21 cellular contexts compared by ENCODE assay signal in the genomic region with DNA sequence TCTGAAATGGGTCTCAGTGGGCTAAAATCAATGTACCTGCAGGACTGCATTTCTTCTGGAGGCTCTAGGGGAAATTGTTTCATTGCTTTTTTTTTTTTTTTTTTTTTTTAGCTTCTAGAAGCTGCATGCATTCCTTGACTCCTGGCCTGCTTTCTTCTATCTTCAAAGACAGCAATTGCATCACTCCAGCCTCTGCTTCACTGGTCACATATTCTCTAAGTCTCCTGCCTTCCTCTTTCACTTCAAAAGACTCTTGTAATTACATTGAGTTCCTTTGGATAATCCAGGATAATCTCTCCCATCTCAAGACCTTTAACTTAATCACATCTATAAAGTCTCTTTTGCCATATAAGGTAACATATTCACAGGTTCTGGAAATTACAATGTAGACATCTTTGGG. TPM values are rescaled to one million over a fixed set of nuclear protein-coding genes. Genes with fewer than 3 reads are reported as not detected.
A peak's percentile ranks its signal among the peaks of the same experiment; 100 is the strongest.
DNase-seq lines count a peak whose midpoint lies in the region; ATAC-seq and TF ChIP-seq lines count a peak whose summit lies in the region.
"Had no signal": no experiment of that assay in that cellular context is flagged by ENCODE, and none has a peak within 500 bp of the region (broad histone marks: within the 10 kb centered on the region; RNA-seq: fewer than 3 reads in every experiment).

No MANE protein-coding gene starts in this region.

- H3K27ac Mint-ChIP-seq in Caco-2 (ENCODE audit: unreplicated experiment) (peak overlapping the region; percentile 8), neural crest cell (ENCODE audit: unreplicated experiment) (peak overlapping the region; percentile 3)
- no peak overlapping the region for H3K27ac Mint-ChIP-seq in activated CD8-positive, alpha-beta T cell treated with anti-CD3 and anti-CD28 coated beads, Interleukin-2, amount 10 ng/mL, durations not matched to agents 7 days and 5 days
- H3K27ac Mint-ChIP-seq: CD14-positive monocyte had no signal

- peak overlapping the region; percentile 46; the same call in 1 of the 2 replicates for H3K27ac ChIP-seq in HUES6 (ENCODE audit: low read depth, low read length)
- no peak overlapping the region for H3K27ac ChIP-seq in stomach
- H3K27ac ChIP-seq: GM23248, KMS-11 had no signal

- TF ChIP-seq EP300 in stomach (IDR thresholded peaks at IDR 0.05): no peak

- H3K4me3 Mint-ChIP-seq in Caco-2 (ENCODE audit: unreplicated experiment) (no peak overlapping the region), neural crest cell (no peak overlapping the region)
- H3K4me3 Mint-ChIP-seq in activated CD8-positive, alpha-beta T cell treated with anti-CD3 and anti-CD28 coated beads, Interleukin-2, amount 10 ng/mL, durations not matched to agents 7 days and 5 days: no peak overlapping the region
- H3K4me3 Mint-ChIP-seq: CD14-positive monocyte had no signal

- H3K27me3 Mint-ChIP-seq in Caco-2 (ENCODE audit: insufficient read depth, unreplicated experiment): no peaks in the 10 kb centered on the region
- no peaks in the 10 kb centered on the region for H3K27me3 Mint-ChIP-seq in neural crest cell (ENCODE audit: low read depth)
- peaks cover 5% of the 10 kb centered on the region for H3K27me3 Mint-ChIP-seq in activated CD8-positive, alpha-beta T cell treated with anti-CD3 and anti-CD28 coated beads, Interleukin-2, amount 10 ng/mL, durations not matched to agents 7 days and 5 days (ENCODE audit: low read depth)

- no peak overlapping the region for H3K9ac ChIP-seq in HUES6 (ENCODE audit: low read length)
- H3K9ac ChIP-seq: GM23248, KMS-11 had no signal

- H3K36me3 ChIP-seq in Caco-2 (ENCODE audit: control insufficient read depth, insufficient read depth, low read length) (no peaks in the 10 kb centered on the region), HUES6 (ENCODE audit: control insufficient read depth, insufficient read depth, low read length) (no peaks in the 10 kb centered on the region), stomach (no peaks in the 10 kb centered on the region)

- no peaks in the 10 kb centered on the region for H3K27me3 ChIP-seq in Caco-2 (replicated peaks; ENCODE audit: control insufficient read depth, insufficient read depth, low read length)
- H3K27me3 ChIP-seq in HUES6 (ENCODE audit: control insufficient read depth, insufficient read depth, low read length): peaks cover 3% of the 10 kb centered on the region; the same call in 1 of the 2 replicates
- no peaks in the 10 kb centered on the region for H3K27me3 ChIP-seq in stomach

- DNase-seq in Caco-2 (peak; percentile 44 to 48), amniotic epithelial cell (ENCODE audit: low read depth) (peak; percentile 37), neural crest cell (ENCODE audit: low read depth, low spot score) (no peak), stomach (no peak), dedifferentiated amniotic fluid mesenchymal stem cell (ENCODE audit: extremely low spot score) (no peak)
- DNase-seq in activated CD8-positive, alpha-beta T cell treated with anti-CD3 and anti-CD28 coated beads, Interleukin-2, amount 10 ng/mL, durations not matched to agents 7 days and 5 days: no peak
- DNase-seq: 8988T, DMS 273 treated with DMSO at 0.1 percent for 48 hours, GF-D8, GM23248, NCI-H1048, NCI-H1436, NCI-H2029, NCI-H446 treated with DMSO at 0.1 percent for 48 hours, NCI-H748 treated with DMSO at 0.1 percent for 48 hours, PC-3, RPMI8226 had no signal

- H3K4me1 Mint-ChIP-seq in Caco-2 (ENCODE audit: low read depth, unreplicated experiment) (peaks cover 6% of the 10 kb centered on the region), neural crest cell (peaks cover 24% of the 10 kb centered on the region)
- H3K4me1 Mint-ChIP-seq in activated CD8-positive, alpha-beta T cell treated with anti-CD3 and anti-CD28 coated beads, Interleukin-2, amount 10 ng/mL, durations not matched to agents 7 days and 5 days (ENCODE audit: low read depth): no peaks in the 10 kb centered on the region
- H3K4me1 Mint-ChIP-seq: CD14-positive monocyte had no signal

- H3K36me3 Mint-ChIP-seq in Caco-2 (ENCODE audit: insufficient read depth, unreplicated experiment) (no peaks in the 10 kb centered on the region), neural crest cell (ENCODE audit: low read depth) (no peaks in the 10 kb centered on the region)
- no peaks in the 10 kb centered on the region for H3K36me3 Mint-ChIP-seq in activated CD8-positive, alpha-beta T cell treated with anti-CD3 and anti-CD28 coated beads, Interleukin-2, amount 10 ng/mL, durations not matched to agents 7 days and 5 days (ENCODE audit: low read depth)
- H3K36me3 Mint-ChIP-seq: CD14-positive monocyte had no signal

- TF ChIP-seq CTCF in Caco-2 (IDR thresholded peaks at IDR 0.05; ENCODE audit: insufficient read depth in 1 of 2, low read depth in 1 of 2, low read length in 1 of 2, severe bottlenecking in 1 of 2, unreplicated experiment in 1 of 2): no peak
- TF ChIP-seq CTCF in neural crest cell (conservative IDR thresholded peaks at IDR 0.05): no peak
- TF ChIP-seq CTCF in stomach (IDR thresholded peaks at IDR 0.05): no peak

- POLR2A ChIA-PET in Caco-2 (lab: Charles Lee): interaction anchor here (0.6 to 1.1 kb wide), 3 partner anchors 14 to 660 kb away, joined by 4 to 9 read pairs (median 7); no protein-coding TSS in a partner anchor
- POLR2A ChIA-PET in activated CD8-positive, alpha-beta T cell treated with anti-CD3 and anti-CD28 coated beads, Interleukin-2, amount 10 ng/mL, durations not matched to agents 7 days and 5 days (lab: Charles Lee): no interaction called here

- H3K4me3 ChIP-seq in Caco-2 (ENCODE audit: low read depth, low read length): no peak overlapping the region
- H3K4me3 ChIP-seq in HUES6 (ENCODE audit: low read depth, low read length): no peak overlapping the region
- H3K4me3 ChIP-seq in stomach: no peak overlapping the region
- H3K4me3 ChIP-seq: GM23248 had no signal

- no peaks in the 10 kb centered on the region for H3K9me3 ChIP-seq in Caco-2
- H3K9me3 ChIP-seq in HUES6 (ENCODE audit: control insufficient read depth, insufficient read depth, low read depth, low read length): no peaks in the 10 kb centered on the region
- no peaks in the 10 kb centered on the region for H3K9me3 ChIP-seq in stomach

- no peaks in the 10 kb centered on the region for H3K9me3 Mint-ChIP-seq in Caco-2 (ENCODE audit: unreplicated experiment)
- no peaks in the 10 kb centered on the region for H3K9me3 Mint-ChIP-seq in neural crest cell
- no peaks in the 10 kb centered on the region for H3K9me3 Mint-ChIP-seq in activated CD8-positive, alpha-beta T cell treated with anti-CD3 and anti-CD28 coated beads, Interleukin-2, amount 10 ng/mL, durations not matched to agents 7 days and 5 days (ENCODE audit: insufficient read depth)
- H3K9me3 Mint-ChIP-seq: CD14-positive monocyte had no signal

- H3K4me1 ChIP-seq in Caco-2 (peaks cover 25% of the 10 kb centered on the region; the same call in 1 of the 2 replicates), HUES6 (ENCODE audit: control insufficient read depth, insufficient read depth, low read length) (peaks cover 16% of the 10 kb centered on the region), stomach (no peaks in the 10 kb centered on the region)

- no peak for TF ChIP-seq POLR2A in stomach (IDR thresholded peaks at IDR 0.05)

- no TSS peak for BruUV-seq in Caco-2 (replicated peaks; lab: Mats Ljungman, UMichigan)

- CTCF ChIA-PET in Caco-2 (lab: Charles Lee): interaction anchor here (0.6 to 0.9 kb wide), 2 partner anchors 18 to 108 kb away, joined by 4 read pairs; no protein-coding TSS in a partner anchor
- CTCF ChIA-PET in activated CD8-positive, alpha-beta T cell treated with anti-CD3 and anti-CD28 coated beads, Interleukin-2, amount 10 ng/mL, durations not matched to agents 7 days and 5 days (lab: Charles Lee): no interaction called here

- intact Hi-C loops in Caco-2 (cut with micrococcal nuclease; ENCODE audit: unreplicated experiment): loop anchor here (1.0 kb wide), 2 partner anchors 15 to 35 kb away; a partner anchor contains a TSS
- intact Hi-C loops in stomach (cut with DNase I; ENCODE audit: low total_unique reads): no loop called here

- ATAC-seq in activated CD8-positive, alpha-beta T cell treated with anti-CD3 and anti-CD28 coated beads, Interleukin-2, amount 10 ng/mL, durations not matched to agents 7 days and 5 days: no peak
- ATAC-seq in GM21723 (IDR thresholded peaks at IDR 0.05; ENCODE audit: unreplicated experiment): no peak
- ATAC-seq: PC-3 had no signal

RNA-seq across cellular contexts. Expression of a gene that starts 11.3 kb away (rescaled TPM):
- total RNA-seq in Caco-2 (2022) (20.8 and 24.7 TPM in 2 replicates), neural crest cell (32.3 and 34.0 TPM in 2 replicates), stomach (1 to 10 TPM in 1 of 5 donors, not detected in 4; 3.1 TPM)
- total RNA-seq in activated CD8-positive, alpha-beta T cell treated with anti-CD3 and anti-CD28 coated beads, Interleukin-2, amount 10 ng/mL, durations not matched to agents 7 days and 5 days: not detected
- under 1 TPM; 0.06 to 0.28 (median 0.15) TPM for polyA plus RNA-seq in stomach
- total RNA-seq: GM23248, PC-3 had no signal
- polyA plus RNA-seq: GM23248 had no signal

RNA-seq across cellular contexts. Expression of a gene that starts 35.3 kb away (rescaled TPM):
- total RNA-seq in Caco-2 (2022) (21.6 and 23.5 TPM in 2 replicates), neural crest cell (76.5 and 77.7 TPM in 2 replicates), stomach (10 to 100 TPM in 3 of 5 donors, 1 to 10 TPM in 2; 8.5 to 32.9 (median 22.3) TPM)
- 10 to 100 TPM; 37.0 to 38.2 TPM for total RNA-seq in activated CD8-positive, alpha-beta T cell treated with anti-CD3 and anti-CD28 coated beads, Interleukin-2, amount 10 ng/mL, durations not matched to agents 7 days and 5 days
- 1 to 10 TPM; 2.7 to 3.3 (median 3.1) TPM for polyA plus RNA-seq in stomach

Comparison
In these comparisons a context has a peak if more than half of its experiments do, and no peak if none do; other contexts are left out.
1. DNase-seq: peak in Caco-2 (2 of 2) and amniotic epithelial cell (single experiment); none in neural crest cell (single experiment), activated CD8-positive, alpha-beta T cell treated with anti-CD3 and anti-CD28 coated beads, Interleukin-2, amount 10 ng/mL, durations not matched to agents 7 days and 5 days (single experiment), stomach (single experiment) and dedifferentiated amniotic fluid mesenchymal stem cell (single experiment).